8 cellular contexts compared by ENCODE assay signal in the genomic region with DNA sequence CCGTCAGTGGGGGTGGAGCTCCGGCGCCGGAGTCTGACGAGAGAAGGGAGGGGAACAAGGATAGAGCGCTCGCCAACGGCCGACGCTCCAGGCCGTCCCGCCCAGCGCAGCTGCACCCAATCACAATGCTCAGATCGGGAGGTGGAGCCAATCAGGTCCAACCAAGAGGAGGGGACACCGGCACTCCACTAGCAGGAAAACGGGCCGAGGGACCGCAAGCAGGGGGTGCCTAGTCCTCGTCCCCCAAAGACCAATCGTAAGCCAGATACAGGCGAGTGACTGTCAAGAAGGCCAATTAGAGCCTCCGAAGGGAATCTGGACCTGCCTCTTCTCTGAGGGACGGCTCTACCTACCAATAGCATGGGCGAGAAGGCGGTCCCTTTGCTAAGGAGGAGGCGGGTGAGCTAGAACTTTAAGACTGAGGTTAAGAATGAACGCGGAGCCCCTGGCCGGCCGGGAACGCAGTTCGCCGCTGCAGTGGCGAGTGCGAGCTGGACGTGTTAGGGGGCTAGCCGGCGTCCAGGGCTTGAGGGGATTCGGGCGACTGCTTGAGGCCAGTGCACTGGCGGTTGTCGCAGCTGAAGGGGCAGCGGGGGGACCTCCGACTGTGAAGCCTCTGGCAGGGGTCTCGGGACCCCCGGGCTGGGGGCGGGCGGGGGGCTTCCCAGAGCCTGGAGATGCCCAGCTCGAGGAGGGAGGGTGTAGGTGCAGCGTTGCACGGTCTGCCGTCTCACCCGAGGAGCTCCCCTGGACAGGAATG. TPM values are rescaled to one million over a fixed set of nuclear protein-coding genes. Genes with fewer than 3 reads are reported as not detected.
DNase-seq lines count a peak whose midpoint lies in the region; ATAC-seq and TF ChIP-seq lines count a peak whose summit lies in the region.

A gene with protein sequence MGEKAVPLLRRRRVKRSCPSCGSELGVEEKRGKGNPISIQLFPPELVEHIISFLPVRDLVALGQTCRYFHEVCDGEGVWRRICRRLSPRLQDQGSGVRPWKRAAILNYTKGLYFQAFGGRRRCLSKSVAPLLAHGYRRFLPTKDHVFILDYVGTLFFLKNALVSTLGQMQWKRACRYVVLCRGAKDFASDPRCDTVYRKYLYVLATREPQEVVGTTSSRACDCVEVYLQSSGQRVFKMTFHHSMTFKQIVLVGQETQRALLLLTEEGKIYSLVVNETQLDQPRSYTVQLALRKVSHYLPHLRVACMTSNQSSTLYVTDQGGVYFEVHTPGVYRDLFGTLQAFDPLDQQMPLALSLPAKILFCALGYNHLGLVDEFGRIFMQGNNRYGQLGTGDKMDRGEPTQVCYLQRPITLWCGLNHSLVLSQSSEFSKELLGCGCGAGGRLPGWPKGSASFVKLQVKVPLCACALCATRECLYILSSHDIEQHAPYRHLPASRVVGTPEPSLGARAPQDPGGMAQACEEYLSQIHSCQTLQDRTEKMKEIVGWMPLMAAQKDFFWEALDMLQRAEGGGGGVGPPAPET (plus strand): TSS at position 63 of the 760 bp plus-strand sequence. CDS start 298 bp downstream, at position 361.

- H3K27ac Mint-ChIP-seq in nephron: peak within 1 kb of the TSS; percentile 94 to 97 (median 97)

- no peaks in the 10 kb centered on the region for H3K9me3 Mint-ChIP-seq in nephron

- no peak for TF ChIP-seq CTCF in nephron (IDR thresholded peaks at IDR 0.05; ENCODE audit: unreplicated experiment in 3 of 3)

- in situ Hi-C loops in G401 (cut with HindIII; ENCODE audit: low sequenced_read_pairs): no loop called here
- in situ Hi-C loops in HAP-1 (cut with MboI; ENCODE audit: low sequenced_read_pairs): no loop called here

- ATAC-seq in stimulated activated naive CD8-positive, alpha-beta T cell treated with anti-CD3 and anti-CD28 coated beads, Interleukin-15, Interleukin-2, amounts not matched to agents 100 U/mL and 50 U/mL, for 24 hours: peak; percentile 93

- no peaks in the 10 kb centered on the region for H3K27me3 Mint-ChIP-seq in nephron (ENCODE audit: low read depth)

- H3K27me3 ChIP-seq in HAP-1 (ENCODE audit: low read depth) (no peaks in the 10 kb centered on the region), MG63 (no peaks in the 10 kb centered on the region)

- peak within 1 kb of the TSS; percentile 93 to 98 (median 96) for H3K4me3 Mint-ChIP-seq in nephron

- H3K4me1 Mint-ChIP-seq in nephron: peaks cover 40% of the 10 kb centered on the region

- no peaks in the 10 kb centered on the region for H3K36me3 Mint-ChIP-seq in nephron (ENCODE audit: low read depth)

- H3K36me3 ChIP-seq in HAP-1 (replicated peaks): peaks cover 2% of the 10 kb centered on the region; the same call in 1 of the 2 replicates
- H3K36me3 ChIP-seq in MG63: no peaks in the 10 kb centered on the region

- H3K9me3 ChIP-seq in HAP-1 (no peaks in the 10 kb centered on the region), MG63 (no peaks in the 10 kb centered on the region)

- DNase-seq in G401 (ENCODE audit: low spot score) (peak; percentile 100), HAP-1 (ENCODE audit: low spot score in 2 of 2) (peak; percentile 99 to 100), MG63 (peak; percentile 97), SHP77 (lab: John Stamatoyannopoulos, UW) (peak; percentile 97 to 100), activated gamma-delta T cell (lab: John Stamatoyannopoulos, UW) (peak; percentile 98), fibroblast of the conjunctiva (ENCODE audit: low read depth) (peak; percentile 100)
- peak; percentile 99 for DNase-seq in stimulated activated naive CD8-positive, alpha-beta T cell treated with anti-CD3 and anti-CD28 coated beads, Interleukin-15, Interleukin-2, amounts not matched to agents 100 U/mL and 50 U/mL, for 24 hours

- H3K4me3 ChIP-seq in HAP-1 (peak within 1 kb of the TSS; percentile 76), MG63 (peak within 1 kb of the TSS; percentile 88)

- peaks cover 4% of the 10 kb centered on the region for H3K4me1 ChIP-seq in HAP-1

RNA-seq across cellular contexts. Expression of the gene that starts here (rescaled TPM):
- total RNA-seq in G401 (2014; rRNA removed; shearing (Covaris generic)): 0.78 TPM in 1 of 2 replicates, not detected in the other
- total RNA-seq in MG63 (2014; rRNA removed; shearing (Covaris generic); ENCODE audit: low replicate concordance): 1.0 and 1.2 TPM in 2 replicates

Comparison
In these comparisons a context has a peak if more than half of its experiments do, and no peak if none do; other contexts are left out.
1. Peak in every context shown above with its lines: DNase-seq, ATAC-seq and H3K4me3 ChIP-seq.
2. Peak in DNase-seq in G401; RNA of the gene not detected or under 1 TPM.